Comparison of ENCODE assay signal across 21 cellular contexts in the genomic region with DNA sequence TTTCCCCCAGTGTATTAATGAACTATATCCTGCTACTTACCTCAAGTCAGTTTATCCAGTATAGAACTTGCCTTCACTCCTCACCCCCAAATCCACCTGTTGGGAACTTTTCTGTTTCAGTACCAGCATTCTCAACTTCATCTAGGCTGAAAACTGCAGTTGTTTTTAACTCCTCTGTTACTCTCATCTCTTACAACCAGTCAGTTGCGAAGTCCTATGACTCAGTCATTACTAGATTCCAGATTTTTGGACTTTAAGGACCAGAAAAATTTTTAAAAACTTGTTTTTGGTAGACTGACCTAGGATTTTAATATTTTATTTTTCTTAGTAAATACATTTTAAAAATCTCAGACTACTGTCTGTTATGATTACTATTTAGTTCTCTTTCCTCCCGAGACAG. TPM values are rescaled to one million over a fixed set of nuclear protein-coding genes. Genes with fewer than 3 reads are reported as not detected.
A peak's percentile ranks its signal among the peaks of the same experiment; 100 is the strongest.
DNase-seq lines count a peak whose midpoint lies in the region; ATAC-seq and TF ChIP-seq lines count a peak whose summit lies in the region.
"Had no signal": no experiment of that assay in that cellular context is flagged by ENCODE, and none has a peak within 500 bp of the region (broad histone marks: within the 10 kb centered on the region; RNA-seq: fewer than 3 reads in every experiment).

No MANE protein-coding gene starts in this region.

- H3K4me2 ChIP-seq in BLaER1 (peak overlapping the region; percentile 53), mesenchymal stem cell (ENCODE audit: low read length, poor library complexity, severe bottlenecking) (no peak overlapping the region)

- H3K4ac ChIP-seq in mesenchymal stem cell (ENCODE audit: low read depth in 1 of 2, low read length in 2 of 2) = no peak overlapping the region

- H4K20me1 ChIP-seq in BLaER1 = peaks cover 98% of the 10 kb centered on the region

- H2AK5ac ChIP-seq in mesenchymal stem cell (ENCODE audit: low read length, severe bottlenecking) = no peak overlapping the region

- WGBS in mesenchymal stem cell = 100% methylated on average over 1 of the region's 2 CpGs

- H3K27ac Mint-ChIP-seq in activated B cell treated with CpG ODN at 0.5 μM for 24 hours = peak overlapping the region; percentile 46
- no peak overlapping the region for H3K27ac Mint-ChIP-seq in activated naive CD4-positive, alpha-beta T cell treated with anti-CD3 and anti-CD28 coated beads, Interleukin-2, amount 50 U/mL, for 72 hours

- CTCF ChIA-PET in activated B cell treated with CpG ODN at 0.5 μM for 24 hours (lab: Charles Lee) = no interaction called here

- H3K27me3 Mint-ChIP-seq in activated B cell treated with CpG ODN at 0.5 μM for 24 hours = no peaks in the 10 kb centered on the region
- H3K27me3 Mint-ChIP-seq: CD4-positive, alpha-beta memory T cell had no signal

- H4K91ac ChIP-seq in mesenchymal stem cell (ENCODE audit: low read length) = no peak overlapping the region

- ATAC-seq in activated B cell treated with CpG ODN at 0.5 μM for 24 hours (ENCODE audit: low read depth) (no peak), HG03159 (IDR thresholded peaks at IDR 0.05; ENCODE audit: unreplicated experiment) (no peak)
- no peak for ATAC-seq in activated naive CD4-positive, alpha-beta T cell treated with anti-CD3 and anti-CD28 coated beads, Interleukin-2, amount 50 U/mL, for 72 hours

- H3K9me3 ChIP-seq in BLaER1 (peaks cover 9% of the 10 kb centered on the region; the same call in 1 of the 2 replicates), mesenchymal stem cell (ENCODE audit: control insufficient read depth, low read length) (no peaks in the 10 kb centered on the region)

- H3K9ac ChIP-seq in BLaER1 (no peak overlapping the region), mesenchymal stem cell (ENCODE audit: low read length) (no peak overlapping the region)

- H3K79me1 ChIP-seq in mesenchymal stem cell (replicated peaks; ENCODE audit: low read length, poor library complexity, severe bottlenecking) = no peaks in the 10 kb centered on the region

- H3K23ac ChIP-seq in mesenchymal stem cell (ENCODE audit: low read length in 2 of 2) = no peak overlapping the region

- H3K36me3 ChIP-seq in BLaER1 (peaks cover 21% of the 10 kb centered on the region), mesenchymal stem cell (ENCODE audit: control insufficient read depth in 1 of 2, insufficient read depth in 2 of 2, low read depth in 1 of 2, low read length in 2 of 2) (peaks cover 0 to 4% of the 10 kb centered on the region in 2 experiments)

- POLR2A ChIA-PET in activated B cell treated with CpG ODN at 0.5 μM for 24 hours (lab: Charles Lee) = no interaction called here

- no peak overlapping the region for H3K27ac ChIP-seq in BLaER1
- H3K27ac ChIP-seq in mesenchymal stem cell (ENCODE audit: low read length, poor library complexity, severe bottlenecking) = peak overlapping the region; percentile 63
- H3K27ac ChIP-seq: SK-N-MC had no signal

- H3K4me3 Mint-ChIP-seq in activated B cell treated with CpG ODN at 0.5 μM for 24 hours = no peak overlapping the region

- H2BK12ac ChIP-seq in mesenchymal stem cell (ENCODE audit: low read length in 2 of 2) = no peak overlapping the region

- no peak overlapping the region for H3K18ac ChIP-seq in mesenchymal stem cell (ENCODE audit: low read depth in 1 of 2, low read length in 2 of 2)

- peaks cover 18% of the 10 kb centered on the region for H3K36me3 Mint-ChIP-seq in activated B cell treated with CpG ODN at 0.5 μM for 24 hours (ENCODE audit: low read depth)
- peaks cover 0 to 6% of the 10 kb centered on the region in 2 donors for H3K36me3 Mint-ChIP-seq in activated naive CD4-positive, alpha-beta T cell treated with anti-CD3 and anti-CD28 coated beads, Interleukin-2, amount 50 U/mL, for 72 hours

- no peak overlapping the region for H2AFZ ChIP-seq in mesenchymal stem cell (ENCODE audit: low read depth, low read length)

- no peak for TF ChIP-seq CTCF in activated B cell treated with CpG ODN at 0.5 μM for 24 hours (IDR thresholded peaks at IDR 0.05)
- no peak for TF ChIP-seq CTCF in GM13976 (IDR thresholded peaks at IDR 0.05; ENCODE audit: borderline replicate concordance, control extremely low read depth, extremely low read depth, insufficient read depth, missing control alignments)

- in situ Hi-C loops in GM13976 (cut with MboI; ENCODE audit: low sequenced_read_pairs, unreplicated experiment) = no loop called here

- H2BK120ac ChIP-seq in mesenchymal stem cell (ENCODE audit: low read depth, low read length) = no peak overlapping the region

- DNase-seq in EH (ENCODE audit: low read depth) (peak; percentile 14), activated B cell treated with CpG ODN at 0.5 μM for 24 hours (no peak), mesenchymal stem cell (peak; percentile 13), GM13976 (ENCODE audit: low spot score) (no peak), DMS153 (lab: John Stamatoyannopoulos, UW) (no peak)
- no peak for DNase-seq in activated naive CD4-positive, alpha-beta T cell treated with anti-CD3 and anti-CD28 coated beads, Interleukin-2, amount 50 U/mL, for 72 hours (ENCODE audit: low spot score in 2 of 2)
- DNase-seq: ACHN; CD4-positive, alpha-beta memory T cell; DMS53; H7; KBM-7; NCI-H1417; NCI-H187; NCI-H2107; NCI-H524; NCI-H82; OCI-M1; Right ventricle myocardium superior had no signal

- no peak overlapping the region for H3K4me3 ChIP-seq in BLaER1
- H3K4me3 ChIP-seq in mesenchymal stem cell (ENCODE audit: insufficient read depth in 1 of 2, low read depth in 1 of 2, low read length in 2 of 2) = no peak overlapping the region
- H3K4me3 ChIP-seq: SK-N-MC had no signal

- H3K4me1 Mint-ChIP-seq in activated B cell treated with CpG ODN at 0.5 μM for 24 hours = peaks cover 77% of the 10 kb centered on the region

- intact Hi-C loops in activated B cell treated with CpG ODN at 0.5 μM for 24 hours (cut with micrococcal nuclease) = no loop called here

- no peak overlapping the region for H4K8ac ChIP-seq in mesenchymal stem cell (ENCODE audit: low read length)

- H3K14ac ChIP-seq in mesenchymal stem cell (ENCODE audit: low read length in 2 of 2) = no peak overlapping the region

- no peaks in the 10 kb centered on the region for H3K9me3 Mint-ChIP-seq in activated B cell treated with CpG ODN at 0.5 μM for 24 hours
- no peaks in the 10 kb centered on the region for H3K9me3 Mint-ChIP-seq in activated naive CD4-positive, alpha-beta T cell treated with anti-CD3 and anti-CD28 coated beads, Interleukin-2, amount 50 U/mL, for 72 hours
- H3K9me3 Mint-ChIP-seq: CD4-positive, alpha-beta memory T cell had no signal

- H3K4me1 ChIP-seq in BLaER1 = peaks cover 22% of the 10 kb centered on the region
- H3K4me1 ChIP-seq in mesenchymal stem cell (ENCODE audit: control insufficient read depth, insufficient read depth, low read depth, low read length) = peaks cover 8% of the 10 kb centered on the region

- no peak overlapping the region for H2BK5ac ChIP-seq in mesenchymal stem cell (ENCODE audit: low read depth, low read length, poor library complexity, severe bottlenecking)

- no peak overlapping the region for H2BK15ac ChIP-seq in mesenchymal stem cell (ENCODE audit: low read depth, poor library complexity, severe bottlenecking)

- H3K27me3 ChIP-seq in BLaER1 (no peaks in the 10 kb centered on the region), mesenchymal stem cell (ENCODE audit: control insufficient read depth in 1 of 2, insufficient read depth in 1 of 2, low read length in 2 of 2) (no peaks in the 10 kb centered on the region)

RNA-seq across cellular contexts. Expression of a gene that starts 8.1 kb away (rescaled TPM):
- 7.5 and 8.4 TPM in 2 replicates for total RNA-seq in activated B cell treated with CpG ODN at 0.5 μM for 24 hours
- polyA plus RNA-seq in mesenchymal stem cell (2013, experiment 1 of 2) = 6.2 TPM
- polyA plus RNA-seq in mesenchymal stem cell (2013, experiment 2 of 2) = 6.5 TPM
- total RNA-seq in activated naive CD4-positive, alpha-beta T cell treated with anti-CD3 and anti-CD28 coated beads, Interleukin-2, amount 50 U/mL, for 72 hours = 10 to 100 TPM in 1 of 2 donors, 1 to 10 TPM in 1; 8.9 to 10.1 TPM

RNA-seq across cellular contexts. Expression of a gene that starts 16.9 kb away (rescaled TPM):
- total RNA-seq in activated B cell treated with CpG ODN at 0.5 μM for 24 hours = 0.15 TPM in 1 of 2 replicates, not detected in the other
- not detected for polyA plus RNA-seq in mesenchymal stem cell (2013, experiment 1 of 2)
- polyA plus RNA-seq in mesenchymal stem cell (2013, experiment 2 of 2) = not detected
- under 1 TPM in 1 of 2 donors, not detected in 1; 0.57 TPM for total RNA-seq in activated naive CD4-positive, alpha-beta T cell treated with anti-CD3 and anti-CD28 coated beads, Interleukin-2, amount 50 U/mL, for 72 hours

RNA-seq across cellular contexts. Expression of a gene that starts 47.0 kb away (rescaled TPM):
- total RNA-seq in activated B cell treated with CpG ODN at 0.5 μM for 24 hours = 0.42 and 0.53 TPM in 2 replicates
- polyA plus RNA-seq in mesenchymal stem cell (2013, experiment 1 of 2) = 0.36 TPM
- polyA plus RNA-seq in mesenchymal stem cell (2013, experiment 2 of 2) = 0.36 TPM
- 1 to 10 TPM in 1 of 2 donors, under 1 TPM in 1; 0.97 to 1.3 TPM for total RNA-seq in activated naive CD4-positive, alpha-beta T cell treated with anti-CD3 and anti-CD28 coated beads, Interleukin-2, amount 50 U/mL, for 72 hours

Comparison
In these comparisons a context has a peak if more than half of its experiments do, and no peak if none do; other contexts are left out.
1. DNase-seq: peak in EH (single experiment) and mesenchymal stem cell (single experiment); none in activated B cell treated with CpG ODN at 0.5 μM for 24 hours (single experiment), activated naive CD4-positive, alpha-beta T cell treated with anti-CD3 and anti-CD28 coated beads, Interleukin-2, amount 50 U/mL, for 72 hours (0 of 2), GM13976 (single experiment) and DMS153 (single experiment).